ENCODE assay signal across 8 cellular contexts in the genomic region with DNA sequence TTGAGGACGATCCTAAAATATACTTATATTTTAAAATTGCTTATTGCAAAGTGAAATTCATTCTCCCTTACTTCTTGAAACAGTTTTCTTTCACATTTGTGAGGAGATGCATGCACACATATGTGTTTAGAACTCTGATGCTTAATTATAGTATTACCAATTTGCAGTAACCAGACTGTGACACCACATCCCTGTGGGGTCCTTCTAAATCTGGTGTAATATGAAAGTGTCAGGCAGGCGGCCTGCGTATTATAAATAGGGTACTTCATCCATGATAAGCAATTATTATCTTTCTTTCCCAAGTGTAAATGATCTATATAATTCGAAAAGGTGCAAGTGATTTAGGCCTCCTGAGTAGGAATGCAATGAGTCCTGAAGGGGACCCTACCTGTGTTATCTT. TPM values are rescaled to one million over a fixed set of nuclear protein-coding genes. Genes with fewer than 3 reads are reported as not detected.
DNase-seq lines count a peak whose midpoint lies in the region; ATAC-seq and TF ChIP-seq lines count a peak whose summit lies in the region.

No MANE protein-coding gene starts in this region.

- H3K9me3 Mint-ChIP-seq in IgD-negative memory B cell (no peaks in the 10 kb centered on the region), brain (no peaks in the 10 kb centered on the region)

- H3K4me3 ChIP-seq in AG04449 (ENCODE audit: low read depth, low read length), result peak overlapping the region; percentile 66
- peak overlapping the region; percentile 87 for H3K4me3 ChIP-seq in mononuclear cell (ENCODE audit: low read length)

- no peaks in the 10 kb centered on the region for H3K27me3 Mint-ChIP-seq in IgD-negative memory B cell
- peaks cover 4% of the 10 kb centered on the region for H3K27me3 Mint-ChIP-seq in brain

- no peak for ATAC-seq in left lobe of liver

- no peaks in the 10 kb centered on the region for H3K9me3 ChIP-seq in mononuclear cell (ENCODE audit: low read depth, low read length)

- H3K4me1 Mint-ChIP-seq in IgD-negative memory B cell (peaks cover 19 to 26% (median 19%) of the 10 kb centered on the region in 3 donors), brain (peaks cover 54% of the 10 kb centered on the region)

- peaks cover 2% of the 10 kb centered on the region for H3K36me3 Mint-ChIP-seq in IgD-negative memory B cell
- peaks cover 12% of the 10 kb centered on the region for H3K36me3 Mint-ChIP-seq in brain

- no peaks in the 10 kb centered on the region for H3K27me3 ChIP-seq in mononuclear cell (ENCODE audit: insufficient read depth, low read length)

- TF ChIP-seq CTCF in AG04449 (IDR thresholded peaks at IDR 0.05; ENCODE audit: insufficient read depth, low read length, missing control alignments) (no peak), brain (conservative IDR thresholded peaks at IDR 0.05) (no peak)

- peak overlapping the region; percentile 95 to 99 (median 96) for H3K4me3 Mint-ChIP-seq in IgD-negative memory B cell
- H3K4me3 Mint-ChIP-seq in brain, result peak overlapping the region; percentile 90 to 99 (median 97)

- peaks cover 17% of the 10 kb centered on the region for H3K4me1 ChIP-seq in mononuclear cell (ENCODE audit: insufficient read depth, low read length)

- H3K27ac Mint-ChIP-seq in IgD-negative memory B cell (peak overlapping the region; percentile 92 to 99 (median 98)), brain (peak overlapping the region; percentile 99 to 100 (median 99))

- DNase-seq in AG04449 (ENCODE audit: low read depth, low spot score), result no peak
- DNase-seq in mucosa of gallbladder (ENCODE audit: low spot score), result no peak
- no peak for DNase-seq in left lobe of liver (ENCODE audit: low spot score)
- DNase-seq in activated CD4-positive, alpha-beta T cell treated with anti-CD3 and anti-CD28 coated beads for 48 hours, result no peak
- DNase-seq in stimulated activated naive CD4-positive, alpha-beta T cell (lab: John Stamatoyannopoulos, UW), result no peak

- CTCF ChIA-PET in AG04449 (lab: Yijun Ruan, JAX), result interaction anchor here (0.8 to 1.8 kb wide), 3 partner anchors 14 to 723 kb away, joined by 3 to 6 read pairs (median 4); no protein-coding TSS in a partner anchor

- POLR2A ChIA-PET in AG04449 (lab: Yijun Ruan, JAX), result no interaction called here

RNA-seq across cellular contexts. Expression of gene EFCAB7, which starts 0.8 kb away (rescaled TPM):
- polyA plus RNA-seq in IgD-negative memory B cell, result 7.2 TPM
- polyA plus RNA-seq in brain (ENCODE audit: insufficient read depth, low read depth, low replicate concordance), result 3.5 TPM
- total RNA-seq in mononuclear cell, result 6.0 TPM
- 12.2 TPM for total RNA-seq in mucosa of gallbladder
- 0.91 TPM for total RNA-seq in left lobe of liver

RNA-seq across cellular contexts. Expression of gene ITGB3BP, which starts 1.1 kb away (rescaled TPM):
- polyA plus RNA-seq in IgD-negative memory B cell (30.3 TPM), brain (ENCODE audit: insufficient read depth, low read depth, low replicate concordance) (22.5 TPM)
- total RNA-seq in mononuclear cell (11.2 TPM), mucosa of gallbladder (27.3 TPM), left lobe of liver (6.0 TPM)
